1 cellular context compared by ENCODE assay signal in genomic region chr16:56988161-56988947, GRCh38.
A peak's percentile ranks its signal among the peaks of the same experiment; 100 is the strongest.
TF ChIP-seq lines count a peak whose summit lies in the region.

No MANE protein-coding gene starts in this region.

TF ChIP-seq in HepG2, 621 proteins besides CTCF, POLR2A, EP300 and RAD21:
- no peak for TF ChIP-seq GATAD1 (CRISPR knock-in tag; IDR thresholded peaks at IDR 0.05)
- peak; percentile 12 for TF ChIP-seq TEAD3 (CRISPR knock-in tag; optimal IDR thresholded peaks at IDR 0.05; ENCODE audit: borderline replicate concordance)
- TF ChIP-seq GFI1 (CRISPR knock-in tag; IDR thresholded peaks at IDR 0.05; ENCODE audit: borderline replicate concordance), result peak; percentile 1; the same call in 1 of the 2 replicates
- TF ChIP-seq HNRNPH1 (optimal IDR thresholded peaks at IDR 0.05; ENCODE audit: low read depth, low read length), result no peak
- peak; percentile 30; the same call in 1 of the 2 replicates for TF ChIP-seq ZNF776 (CRISPR knock-in tag; IDR thresholded peaks at IDR 0.05)
- TF ChIP-seq EHMT2 (IDR thresholded peaks at IDR 0.05; ENCODE audit: borderline replicate concordance, low read depth, low read length), result no peak
- peak; percentile 68; the same call in 1 of the 2 replicates for TF ChIP-seq EED (CRISPR knock-in tag; IDR thresholded peaks at IDR 0.05)
- no peak for TF ChIP-seq KDM5B (CRISPR knock-in tag; IDR thresholded peaks at IDR 0.05; ENCODE audit: borderline replicate concordance)
- TF ChIP-seq ZNF691 (CRISPR knock-in tag; IDR thresholded peaks at IDR 0.05; ENCODE audit: borderline replicate concordance, low read depth), result no peak
- 0 out of 2 replicates have a peak, but pooled peaks have one; percentile 29 for TF ChIP-seq TBX2 (CRISPR knock-in tag; IDR thresholded peaks at IDR 0.05; ENCODE audit: borderline replicate concordance)
- TF ChIP-seq ZNF580 (CRISPR knock-in tag; IDR thresholded peaks at IDR 0.05; ENCODE audit: borderline replicate concordance, low read depth), result 0 out of 2 replicates have a peak, but pooled peaks have one; percentile 22
- no peak for TF ChIP-seq MYC (CRISPR knock-in tag; IDR thresholded peaks at IDR 0.05; ENCODE audit: borderline replicate concordance)
- no peak for TF ChIP-seq ZBTB7B (CRISPR knock-in tag; IDR thresholded peaks at IDR 0.05)
- TF ChIP-seq ZNF362 (CRISPR knock-in tag; IDR thresholded peaks at IDR 0.05; ENCODE audit: borderline replicate concordance), result no peak
- TF ChIP-seq LRRFIP1 (CRISPR knock-in tag; conservative IDR thresholded peaks at IDR 0.05), result no peak
- 0 out of 2 replicates have a peak, but pooled peaks have one; percentile 48 for TF ChIP-seq ZNF788 (CRISPR knock-in tag; IDR thresholded peaks at IDR 0.05; ENCODE audit: borderline replicate concordance)
- TF ChIP-seq ZNF263 (CRISPR knock-in tag; IDR thresholded peaks at IDR 0.05), result no peak
- TF ChIP-seq SOX5 (CRISPR knock-in tag; IDR thresholded peaks at IDR 0.05; ENCODE audit: borderline replicate concordance), result no peak
